In genomic region chr16:87464691-87465300, GRCh38 we compare ENCODE assay signal across 1 cellular context.
TF ChIP-seq lines count a peak whose summit lies in the region.

No MANE protein-coding gene starts in this region.

TF ChIP-seq in HepG2, 621 proteins besides CTCF, POLR2A, EP300 and RAD21 (continued from another document):
- TF ChIP-seq GLMP (CRISPR knock-in tag; IDR thresholded peaks at IDR 0.05; ENCODE audit: borderline replicate concordance) = no peak
- TF ChIP-seq ZNF12 (CRISPR knock-in tag; IDR thresholded peaks at IDR 0.05) = no peak
- TF ChIP-seq AGO1 (IDR thresholded peaks at IDR 0.05; ENCODE audit: low read depth, low read length, poor library complexity, severe bottlenecking) = no peak
- peak; percentile 41; the same call in 1 of the 2 replicates for TF ChIP-seq ZNF891 (CRISPR knock-in tag; IDR thresholded peaks at IDR 0.05)
- TF ChIP-seq ZIK1 (CRISPR knock-in tag; IDR thresholded peaks at IDR 0.05; ENCODE audit: borderline replicate concordance, low read depth) = no peak
- TF ChIP-seq ZNF431 (CRISPR knock-in tag; IDR thresholded peaks at IDR 0.05; ENCODE audit: borderline replicate concordance, low read depth) = no peak
- TF ChIP-seq ZNF18 (CRISPR knock-in tag; IDR thresholded peaks at IDR 0.05; ENCODE audit: insufficient replicate concordance) = no peak
- TF ChIP-seq HNF4G (IDR thresholded peaks at IDR 0.05; ENCODE audit: borderline replicate concordance, low read depth, low read length) = no peak
- TF ChIP-seq HNF4G (CRISPR knock-in tag; IDR thresholded peaks at IDR 0.05; ENCODE audit: borderline replicate concordance, low read depth) = no peak
- TF ChIP-seq ZNF263 (CRISPR knock-in tag; IDR thresholded peaks at IDR 0.05) = no peak
- TF ChIP-seq ZNF788 (CRISPR knock-in tag; IDR thresholded peaks at IDR 0.05; ENCODE audit: borderline replicate concordance) = 0 out of 2 replicates have a peak, but pooled peaks have one; percentile 3
- peak; percentile 37; the same call in 1 of the 2 replicates for TF ChIP-seq TFAP4 (IDR thresholded peaks at IDR 0.05; ENCODE audit: borderline replicate concordance, low read depth)
- no peak for TF ChIP-seq ZNF451 (CRISPR knock-in tag; IDR thresholded peaks at IDR 0.05)
- TF ChIP-seq ZNF207 (IDR thresholded peaks at IDR 0.05; ENCODE audit: borderline replicate concordance) = no peak
- TF ChIP-seq ZNF660 (CRISPR knock-in tag; IDR thresholded peaks at IDR 0.05; ENCODE audit: borderline replicate concordance, low read depth) = no peak
- TF ChIP-seq KLF16 (CRISPR knock-in tag; IDR thresholded peaks at IDR 0.05) = no peak
- TF ChIP-seq ZNF512B (CRISPR knock-in tag; IDR thresholded peaks at IDR 0.05; ENCODE audit: borderline replicate concordance) = no peak
- TF ChIP-seq SALL1 (CRISPR knock-in tag; IDR thresholded peaks at IDR 0.05) = peak; percentile 9; the same call in 1 of the 2 replicates
- TF ChIP-seq, protein P1, sequence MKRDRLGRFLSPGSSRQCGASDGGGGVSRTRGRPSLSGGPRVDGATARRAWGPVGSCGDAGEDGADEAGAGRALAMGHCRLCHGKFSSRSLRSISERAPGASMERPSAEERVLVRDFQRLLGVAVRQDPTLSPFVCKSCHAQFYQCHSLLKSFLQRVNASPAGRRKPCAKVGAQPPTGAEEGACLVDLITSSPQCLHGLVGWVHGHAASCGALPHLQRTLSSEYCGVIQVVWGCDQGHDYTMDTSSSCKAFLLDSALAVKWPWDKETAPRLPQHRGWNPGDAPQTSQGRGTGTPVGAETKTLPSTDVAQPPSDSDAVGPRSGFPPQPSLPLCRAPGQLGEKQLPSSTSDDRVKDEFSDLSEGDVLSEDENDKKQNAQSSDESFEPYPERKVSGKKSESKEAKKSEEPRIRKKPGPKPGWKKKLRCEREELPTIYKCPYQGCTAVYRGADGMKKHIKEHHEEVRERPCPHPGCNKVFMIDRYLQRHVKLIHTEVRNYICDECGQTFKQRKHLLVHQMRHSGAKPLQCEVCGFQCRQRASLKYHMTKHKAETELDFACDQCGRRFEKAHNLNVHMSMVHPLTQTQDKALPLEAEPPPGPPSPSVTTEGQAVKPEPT (CRISPR knock-in tag; IDR thresholded peaks at IDR 0.05; ENCODE audit: low read depth) = no peak
- peak; percentile 23; the same call in 1 of the 2 replicates for TF ChIP-seq TAF1 (CRISPR knock-in tag; IDR thresholded peaks at IDR 0.05)
